Comparison of ENCODE assay signal across 11 cellular contexts in genomic region chr16:15592324-15592723, GRCh38. TPM values are rescaled to one million over a fixed set of nuclear protein-coding genes. Genes with fewer than 3 reads are reported as not detected.
DNase-seq lines count a peak whose midpoint lies in the region; TF ChIP-seq lines count a peak whose summit lies in the region.
"Had no signal": no experiment of that assay in that cellular context is flagged by ENCODE, and none has a peak within 500 bp of the region (broad histone marks: within the 10 kb centered on the region; RNA-seq: fewer than 3 reads in every experiment).

No MANE protein-coding gene starts in this region.

- H2AFZ ChIP-seq in OCI-LY3 (ENCODE audit: low read depth, low read length): no peak overlapping the region

- H4K20me1 ChIP-seq in OCI-LY3 (ENCODE audit: insufficient read depth, low read length): no peaks in the 10 kb centered on the region

- no peak overlapping the region for H3K4me3 Mint-ChIP-seq in activated CD4-positive, alpha-beta T cell treated with anti-CD3 and anti-CD28 coated beads, Interleukin-2, amount 10 ng/mL, durations not matched to agents 24 days and 14 days
- no peak overlapping the region for H3K4me3 Mint-ChIP-seq in dendritic cell treated with granulocyte-macrophage colony-stimulating factor and Interleukin-4, amounts not matched to agents 40 ng/mL and 50 ng/mL, for 4 days
- no peak overlapping the region for H3K4me3 Mint-ChIP-seq in activated T-helper 2 cell treated with anti-CD3 and anti-CD28 coated beads, Interferon-gamma antibody, Interleukin-2, Interleukin-4, amounts not matched to agents 10 μg/mL and 5 μg/mL and 100 μg/mL, durations not matched to agents 14 hours and 24 hours and 36 hours (ENCODE audit: low read depth)

- H3K36me3 ChIP-seq in OCI-LY3 (replicated peaks; ENCODE audit: low read depth, low read length): peaks cover 68% of the 10 kb centered on the region

- H3K27ac Mint-ChIP-seq in activated CD4-positive, alpha-beta T cell treated with anti-CD3 and anti-CD28 coated beads, Interleukin-2, amount 10 ng/mL, durations not matched to agents 24 days and 14 days: peak overlapping the region; percentile 70
- H3K27ac Mint-ChIP-seq in dendritic cell treated with granulocyte-macrophage colony-stimulating factor and Interleukin-4, amounts not matched to agents 40 ng/mL and 50 ng/mL, for 4 days: peak overlapping the region; percentile 99
- H3K27ac Mint-ChIP-seq in activated T-helper 2 cell treated with anti-CD3 and anti-CD28 coated beads, Interferon-gamma antibody, Interleukin-2, Interleukin-4, amounts not matched to agents 10 μg/mL and 5 μg/mL and 100 μg/mL, durations not matched to agents 14 hours and 24 hours and 36 hours: no peak overlapping the region

- peak overlapping the region; percentile 27 for H3K4me2 ChIP-seq in OCI-LY3 (ENCODE audit: low read length)

- H3K27ac ChIP-seq in OCI-LY3 (ENCODE audit: low read length) (peak overlapping the region; percentile 56), skin epidermis (peak overlapping the region in 17 of 21 experiments; percentile 14 to 95 (median 65))
- H3K27ac ChIP-seq: cardiac muscle cell had no signal

- peaks cover 5% of the 10 kb centered on the region; the same call in 1 of the 2 replicates for H3K9me3 ChIP-seq in OCI-LY3 (ENCODE audit: insufficient read depth, low read length)
- H3K9me3 ChIP-seq: sigmoid colon had no signal

- TF ChIP-seq CTCF in OCI-LY3 (IDR thresholded peaks at IDR 0.05; ENCODE audit: low read depth, low read length): no peak
- TF ChIP-seq CTCF in GM10266 (IDR thresholded peaks at IDR 0.05; ENCODE audit: control insufficient read depth, insufficient read depth, low read depth, missing control alignments): no peak

- intact Hi-C loops in activated CD4-positive, alpha-beta T cell treated with anti-CD3 and anti-CD28 coated beads, Interleukin-2, amount 10 ng/mL, durations not matched to agents 24 days and 14 days (cut with micrococcal nuclease): no loop called here
- intact Hi-C loops in dendritic cell treated with granulocyte-macrophage colony-stimulating factor and Interleukin-4, amounts not matched to agents 40 ng/mL and 50 ng/mL, for 4 days (cut with micrococcal nuclease): loop anchor here (5.0 kb wide), 1 partner anchor 70 kb away; no protein-coding TSS in a partner anchor
- intact Hi-C loops in activated T-helper 2 cell treated with anti-CD3 and anti-CD28 coated beads, Interferon-gamma antibody, Interleukin-2, Interleukin-4, amounts not matched to agents 10 μg/mL and 5 μg/mL and 100 μg/mL, durations not matched to agents 14 hours and 24 hours and 36 hours (cut with micrococcal nuclease): no loop called here

- no peaks in the 10 kb centered on the region for H3K79me2 ChIP-seq in OCI-LY3 (ENCODE audit: low read length)

- no peaks in the 10 kb centered on the region for H3K27me3 ChIP-seq in OCI-LY3 (ENCODE audit: low read depth, low read length)
- H3K27me3 ChIP-seq: cardiac muscle cell, sigmoid colon had no signal

- H3K27me3 Mint-ChIP-seq in activated CD4-positive, alpha-beta T cell treated with anti-CD3 and anti-CD28 coated beads, Interleukin-2, amount 10 ng/mL, durations not matched to agents 24 days and 14 days: no peaks in the 10 kb centered on the region
- no peaks in the 10 kb centered on the region for H3K27me3 Mint-ChIP-seq in dendritic cell treated with granulocyte-macrophage colony-stimulating factor and Interleukin-4, amounts not matched to agents 40 ng/mL and 50 ng/mL, for 4 days
- no peaks in the 10 kb centered on the region for H3K27me3 Mint-ChIP-seq in activated T-helper 2 cell treated with anti-CD3 and anti-CD28 coated beads, Interferon-gamma antibody, Interleukin-2, Interleukin-4, amounts not matched to agents 10 μg/mL and 5 μg/mL and 100 μg/mL, durations not matched to agents 14 hours and 24 hours and 36 hours (ENCODE audit: low read depth)

- H3K36me3 Mint-ChIP-seq in activated CD4-positive, alpha-beta T cell treated with anti-CD3 and anti-CD28 coated beads, Interleukin-2, amount 10 ng/mL, durations not matched to agents 24 days and 14 days (ENCODE audit: low read depth): peaks cover 64% of the 10 kb centered on the region
- H3K36me3 Mint-ChIP-seq in dendritic cell treated with granulocyte-macrophage colony-stimulating factor and Interleukin-4, amounts not matched to agents 40 ng/mL and 50 ng/mL, for 4 days (ENCODE audit: low read depth): peaks cover 62% of the 10 kb centered on the region
- peaks cover 69% of the 10 kb centered on the region for H3K36me3 Mint-ChIP-seq in activated T-helper 2 cell treated with anti-CD3 and anti-CD28 coated beads, Interferon-gamma antibody, Interleukin-2, Interleukin-4, amounts not matched to agents 10 μg/mL and 5 μg/mL and 100 μg/mL, durations not matched to agents 14 hours and 24 hours and 36 hours (ENCODE audit: low read depth)

- H3K4me3 ChIP-seq in OCI-LY3 (ENCODE audit: low read length): no peak overlapping the region
- H3K4me3 ChIP-seq in skin epidermis: no peak overlapping the region
- H3K4me3 ChIP-seq: cardiac muscle cell, sigmoid colon had no signal

- H3K9me3 Mint-ChIP-seq in activated CD4-positive, alpha-beta T cell treated with anti-CD3 and anti-CD28 coated beads, Interleukin-2, amount 10 ng/mL, durations not matched to agents 24 days and 14 days: peaks cover under 1% of the 10 kb centered on the region
- H3K9me3 Mint-ChIP-seq in dendritic cell treated with granulocyte-macrophage colony-stimulating factor and Interleukin-4, amounts not matched to agents 40 ng/mL and 50 ng/mL, for 4 days: peaks cover 16% of the 10 kb centered on the region
- peaks cover 7% of the 10 kb centered on the region for H3K9me3 Mint-ChIP-seq in activated T-helper 2 cell treated with anti-CD3 and anti-CD28 coated beads, Interferon-gamma antibody, Interleukin-2, Interleukin-4, amounts not matched to agents 10 μg/mL and 5 μg/mL and 100 μg/mL, durations not matched to agents 14 hours and 24 hours and 36 hours

- peaks cover 40% of the 10 kb centered on the region for H3K4me1 Mint-ChIP-seq in activated CD4-positive, alpha-beta T cell treated with anti-CD3 and anti-CD28 coated beads, Interleukin-2, amount 10 ng/mL, durations not matched to agents 24 days and 14 days
- peaks cover 77% of the 10 kb centered on the region for H3K4me1 Mint-ChIP-seq in dendritic cell treated with granulocyte-macrophage colony-stimulating factor and Interleukin-4, amounts not matched to agents 40 ng/mL and 50 ng/mL, for 4 days (ENCODE audit: low read depth)
- H3K4me1 Mint-ChIP-seq in activated T-helper 2 cell treated with anti-CD3 and anti-CD28 coated beads, Interferon-gamma antibody, Interleukin-2, Interleukin-4, amounts not matched to agents 10 μg/mL and 5 μg/mL and 100 μg/mL, durations not matched to agents 14 hours and 24 hours and 36 hours (ENCODE audit: low read depth): peaks cover 23% of the 10 kb centered on the region

- peaks cover 27% of the 10 kb centered on the region for H3K4me1 ChIP-seq in OCI-LY3 (ENCODE audit: low read length)

- H3K9ac ChIP-seq in OCI-LY3 (ENCODE audit: low read length): peak overlapping the region; percentile 25; the same call in 1 of the 2 replicates

- peak; percentile 65 for DNase-seq in activated CD4-positive, alpha-beta T cell treated with anti-CD3 and anti-CD28 coated beads, Interleukin-2, amount 10 ng/mL, durations not matched to agents 24 days and 14 days
- DNase-seq in activated CD4-positive, alpha-beta T cell treated with anti-CD3 and anti-CD28 coated beads for 48 hours: no peak
- DNase-seq in Ammon's horn (ENCODE audit: low spot score) (no peak), GM10266 (ENCODE audit: extremely low spot score) (no peak)
- DNase-seq in activated T-helper 2 cell treated with anti-CD3 and anti-CD28 coated beads, Interferon-gamma antibody, Interleukin-2, Interleukin-4, amounts not matched to agents 10 μg/mL and 5 μg/mL and 100 μg/mL, durations not matched to agents 14 hours and 24 hours and 36 hours (ENCODE audit: low spot score): no peak
- DNase-seq: PC-3, sigmoid colon had no signal

RNA-seq across cellular contexts. Expression of gene MARF1, which starts 50.6 kb away (rescaled TPM):
- total RNA-seq in activated CD4-positive, alpha-beta T cell treated with anti-CD3 and anti-CD28 coated beads, Interleukin-2, amount 10 ng/mL, durations not matched to agents 24 days and 14 days: 55.6 and 56.2 TPM in 2 replicates
- 49.9 and 56.4 TPM in 2 replicates for total RNA-seq in activated T-helper 2 cell treated with anti-CD3 and anti-CD28 coated beads, Interferon-gamma antibody, Interleukin-2, Interleukin-4, amounts not matched to agents 10 μg/mL and 5 μg/mL and 100 μg/mL, durations not matched to agents 14 hours and 24 hours and 36 hours

RNA-seq across cellular contexts. Expression of gene NDE1, which starts 57.7 kb away (rescaled TPM):
- total RNA-seq in activated CD4-positive, alpha-beta T cell treated with anti-CD3 and anti-CD28 coated beads, Interleukin-2, amount 10 ng/mL, durations not matched to agents 24 days and 14 days: 85.4 and 85.8 TPM in 2 replicates
- 88.8 and 97.7 TPM in 2 replicates for total RNA-seq in activated T-helper 2 cell treated with anti-CD3 and anti-CD28 coated beads, Interferon-gamma antibody, Interleukin-2, Interleukin-4, amounts not matched to agents 10 μg/mL and 5 μg/mL and 100 μg/mL, durations not matched to agents 14 hours and 24 hours and 36 hours
